In the genomic region with DNA sequence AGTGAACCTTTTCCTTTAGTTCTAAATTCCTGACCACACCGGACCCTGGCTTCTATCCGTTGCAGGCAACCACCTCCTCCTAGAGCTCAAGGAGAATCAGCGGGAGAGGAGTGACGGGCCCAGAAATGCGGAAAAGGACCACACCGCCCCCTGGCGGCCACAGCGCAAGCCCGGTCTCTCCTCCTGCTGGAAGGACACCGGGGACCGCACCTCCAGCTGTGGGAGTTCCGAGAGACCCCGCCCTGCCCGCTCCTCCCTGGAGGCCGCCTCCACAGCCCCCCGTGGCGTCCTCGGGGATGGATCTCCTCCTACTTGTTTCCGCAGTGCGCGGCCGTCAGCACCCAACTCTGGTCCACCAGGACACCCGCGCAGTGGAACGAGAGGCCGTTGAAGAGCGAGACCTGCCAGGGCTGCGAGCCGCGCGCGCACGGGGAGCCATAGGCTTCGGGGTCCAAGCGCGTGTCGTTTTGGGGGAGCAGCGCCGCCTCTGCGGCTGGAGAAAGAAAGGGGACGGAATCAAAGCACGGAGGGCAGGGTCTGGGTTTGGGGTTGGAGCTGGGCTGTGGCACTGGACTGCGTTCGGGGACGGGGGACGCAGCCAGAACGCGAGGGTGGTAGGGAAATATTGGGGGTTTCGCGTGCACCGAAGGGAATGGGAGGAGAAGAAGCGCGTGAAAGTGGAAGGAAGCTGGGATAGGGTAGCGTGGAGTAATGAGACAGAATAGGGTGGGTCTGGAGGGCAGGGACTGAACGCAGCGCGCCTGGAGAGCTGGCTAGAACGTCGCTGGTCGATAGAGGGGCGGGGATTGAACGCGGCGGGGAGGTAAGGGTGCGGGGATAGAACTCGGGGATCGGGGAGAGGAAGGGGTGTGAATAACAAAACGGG, we compare ENCODE assay signal across 9 cellular contexts. TPM values are rescaled to one million over a fixed set of nuclear protein-coding genes. Genes with fewer than 3 reads are reported as not detected.
DNase-seq lines count a peak whose midpoint lies in the region; ATAC-seq and TF ChIP-seq lines count a peak whose summit lies in the region.
"Had no signal": no experiment of that assay in that cellular context is flagged by ENCODE, and none has a peak within 500 bp of the region (broad histone marks: within the 10 kb centered on the region; RNA-seq: fewer than 3 reads in every experiment).

No MANE protein-coding gene starts in this region.

- H3K27me3 ChIP-seq in MG63 (peaks cover 22% of the 10 kb centered on the region), endodermal cell (ENCODE audit: control insufficient read depth, insufficient read depth, low read length, poor library complexity, severe bottlenecking) (peaks cover 60% of the 10 kb centered on the region)

- H3K4me3 Mint-ChIP-seq in activated B cell treated with CpG ODN at 0.5 μM for 24 hours (no peak overlapping the region), endodermal cell (peak overlapping the region; percentile 62)

- POLR2A ChIA-PET in activated B cell treated with CpG ODN at 0.5 μM for 24 hours (lab: Charles Lee): no interaction called here

- intact Hi-C loops in activated B cell treated with CpG ODN at 0.5 μM for 24 hours (cut with micrococcal nuclease): no loop called here

- 0 to 2% methylated on average over 21 to 68 of the region's 68 CpGs for WGBS in endodermal cell (ENCODE audit: insufficient coverage in 1 of 2, insufficient read length in 1 of 2), 2 experiments

- H3K4me1 ChIP-seq in endodermal cell (ENCODE audit: control insufficient read depth, insufficient read depth, low read length): no peaks in the 10 kb centered on the region

- no peak overlapping the region for H3K27ac ChIP-seq in endodermal cell (ENCODE audit: low read depth, low read length)

- H3K36me3 Mint-ChIP-seq in activated B cell treated with CpG ODN at 0.5 μM for 24 hours (ENCODE audit: low read depth): no peaks in the 10 kb centered on the region
- H3K36me3 Mint-ChIP-seq in endodermal cell (ENCODE audit: low read depth): no peaks in the 10 kb centered on the region

- H3K27ac Mint-ChIP-seq in activated B cell treated with CpG ODN at 0.5 μM for 24 hours (no peak overlapping the region), endodermal cell (no peak overlapping the region)

- H3K9ac ChIP-seq in endodermal cell (ENCODE audit: extremely low read depth, low read length, poor library complexity, severe bottlenecking): no peak overlapping the region

- H3K36me3 ChIP-seq in MG63 (no peaks in the 10 kb centered on the region), endodermal cell (ENCODE audit: control insufficient read depth, insufficient read depth, low read length) (no peaks in the 10 kb centered on the region)

- H3K4me1 Mint-ChIP-seq in activated B cell treated with CpG ODN at 0.5 μM for 24 hours: peaks cover 10% of the 10 kb centered on the region
- peaks cover 17% of the 10 kb centered on the region for H3K4me1 Mint-ChIP-seq in endodermal cell

- no peaks in the 10 kb centered on the region; the same call in 1 of the 2 replicates for H3K9me3 ChIP-seq in MG63
- H3K9me3 ChIP-seq in endodermal cell (ENCODE audit: control insufficient read depth, low read length): no peaks in the 10 kb centered on the region

- TF ChIP-seq CTCF in activated B cell treated with CpG ODN at 0.5 μM for 24 hours (IDR thresholded peaks at IDR 0.05): no peak
- peak; percentile 95 for TF ChIP-seq CTCF in endodermal cell (conservative IDR thresholded peaks at IDR 0.05)

- H3K4me3 ChIP-seq in MG63: peak overlapping the region; percentile 38
- H3K4me3 ChIP-seq in endodermal cell (ENCODE audit: low read length): peak overlapping the region; percentile 74

- CTCF ChIA-PET in activated B cell treated with CpG ODN at 0.5 μM for 24 hours (lab: Charles Lee): no interaction called here

- H3K9me3 Mint-ChIP-seq in activated B cell treated with CpG ODN at 0.5 μM for 24 hours (no peaks in the 10 kb centered on the region), endodermal cell (peaks cover 5% of the 10 kb centered on the region)

- DNase-seq in ELR (ENCODE audit: low read depth) (peak; percentile 41), MG63 (peak; percentile 76), activated B cell treated with CpG ODN at 0.5 μM for 24 hours (peak; percentile 21), endodermal cell (peak; percentile 95), midbrain (lab: John Stamatoyannopoulos, UW) (peak; percentile 76)
- peak; percentile 50 for DNase-seq in stimulated activated CD8-positive, alpha-beta memory T cell treated with anti-CD3 and anti-CD28 coated beads, Interleukin-7, amount 100 ng/mL, for 24 hours (ENCODE audit: low read depth)

- ATAC-seq in activated B cell treated with CpG ODN at 0.5 μM for 24 hours (ENCODE audit: low read depth): no peak
- no peak for ATAC-seq in GM21390 (IDR thresholded peaks at IDR 0.05; ENCODE audit: unreplicated experiment)
- ATAC-seq in GM18505 (IDR thresholded peaks at IDR 0.05; ENCODE audit: unreplicated experiment): no peak

- H3K27me3 Mint-ChIP-seq in activated B cell treated with CpG ODN at 0.5 μM for 24 hours (peaks cover 52% of the 10 kb centered on the region), endodermal cell (ENCODE audit: insufficient read depth) (peaks cover 79% of the 10 kb centered on the region)

- TF ChIP-seq POLR2A in GM18505 (IDR thresholded peaks at IDR 0.05; ENCODE audit: borderline replicate concordance, extremely low read depth, insufficient read depth, insufficient read length): no peak

RNA-seq across cellular contexts. Expression of gene KLK10, which starts 2.5 kb away (rescaled TPM):
- 1.5 and 7.0 TPM in 2 replicates for total RNA-seq in MG63 (2014; rRNA removed; shearing (Covaris generic); ENCODE audit: low replicate concordance)
- total RNA-seq in activated B cell treated with CpG ODN at 0.5 μM for 24 hours (not detected in 2 replicates), endodermal cell (under 1 TPM; 0.46 to 0.91 TPM)
- polyA plus RNA-seq in endodermal cell (2013, experiment 1 of 2): 0.50 TPM
- polyA plus RNA-seq in endodermal cell (2013, experiment 2 of 2): 0.21 TPM

RNA-seq across cellular contexts. Expression of gene KLK11, which starts 9.4 kb away (rescaled TPM):
- not detected in 2 replicates for total RNA-seq in MG63 (2014; rRNA removed; shearing (Covaris generic); ENCODE audit: low replicate concordance)
- total RNA-seq in activated B cell treated with CpG ODN at 0.5 μM for 24 hours: not detected in 2 replicates
- 1 to 10 TPM in 1 of 2 donors, under 1 TPM in 1; 0.29 to 2.5 TPM for total RNA-seq in endodermal cell
- not detected for polyA plus RNA-seq in endodermal cell (2013, experiment 1 of 2)
- polyA plus RNA-seq in endodermal cell (2013, experiment 2 of 2): not detected
- total RNA-seq: dermis microvascular lymphatic vessel endothelial cell had no signal

RNA-seq across cellular contexts. Expression of gene KLK8, which starts 15.6 kb away (rescaled TPM):
- not detected in 2 replicates for total RNA-seq in MG63 (2014; rRNA removed; shearing (Covaris generic); ENCODE audit: low replicate concordance)
- total RNA-seq in activated B cell treated with CpG ODN at 0.5 μM for 24 hours (not detected in 2 replicates), endodermal cell (1 to 10 TPM in 1 of 2 donors, not detected in 1; 1.1 TPM)
- polyA plus RNA-seq in endodermal cell (2013, experiment 1 of 2): 0.64 TPM
- polyA plus RNA-seq in endodermal cell (2013, experiment 2 of 2): 1.0 TPM
- total RNA-seq: dermis microvascular lymphatic vessel endothelial cell had no signal

RNA-seq across cellular contexts. Expression of gene KLK12, which starts 17.8 kb away (rescaled TPM):
- total RNA-seq in MG63 (2014; rRNA removed; shearing (Covaris generic); ENCODE audit: low replicate concordance): not detected in 2 replicates
- total RNA-seq in activated B cell treated with CpG ODN at 0.5 μM for 24 hours (not detected in 2 replicates), endodermal cell (not detected)
- polyA plus RNA-seq in endodermal cell (2013, experiment 1 of 2): not detected
- not detected for polyA plus RNA-seq in endodermal cell (2013, experiment 2 of 2)
- total RNA-seq: dermis microvascular lymphatic vessel endothelial cell had no signal

RNA-seq across cellular contexts. Expression of gene KLK7, which starts 33.3 kb away (rescaled TPM):
- total RNA-seq in MG63 (2014; rRNA removed; shearing (Covaris generic); ENCODE audit: low replicate concordance): 17.9 and 31.4 TPM in 2 replicates
- total RNA-seq in activated B cell treated with CpG ODN at 0.5 μM for 24 hours (not detected in 2 replicates), endodermal cell (not detected)
- polyA plus RNA-seq in endodermal cell (2013, experiment 1 of 2): not detected
- not detected for polyA plus RNA-seq in endodermal cell (2013, experiment 2 of 2)
- total RNA-seq: dermis microvascular lymphatic vessel endothelial cell had no signal

Comparison
In these comparisons a context has a peak if more than half of its experiments do, and no peak if none do; other contexts are left out.
1. DNase-seq: peak in every context shown above with its lines; median percentile 95 in endodermal cell; 76 in MG63; 76 in midbrain; 50 in stimulated activated CD8-positive, alpha-beta memory T cell treated with anti-CD3 and anti-CD28 coated beads, Interleukin-7, amount 100 ng/mL, for 24 hours; 41 in ELR; 21 in activated B cell treated with CpG ODN at 0.5 μM for 24 hours.